In genomic region chr3:48989126-48989795, GRCh38 we compare ENCODE assay signal across 7 cellular contexts. TPM values are rescaled to one million over a fixed set of nuclear protein-coding genes. Genes with fewer than 3 reads are reported as not detected.
A peak's percentile ranks its signal among the peaks of the same experiment; 100 is the strongest.
DNase-seq lines count a peak whose midpoint lies in the region; ATAC-seq and TF ChIP-seq lines count a peak whose summit lies in the region.

No MANE protein-coding gene starts in this region.

- TF ChIP-seq POLR2A in esophagus muscularis mucosa (IDR thresholded peaks at IDR 0.05; ENCODE audit: low read depth), result no peak

- no peak for TF ChIP-seq CTCF in esophagus muscularis mucosa (IDR thresholded peaks at IDR 0.05)

- DNase-seq in RPMI8226, result peak; percentile 18
- DNase-seq in esophagus muscularis mucosa (ENCODE audit: extremely low spot score), result no peak
- DNase-seq in sciatic nerve (ENCODE audit: low spot score), result no peak
- no peak for DNase-seq in kidney tubule cell (ENCODE audit: low spot score)
- no peak for DNase-seq in GF-D8 (lab: John Stamatoyannopoulos, UW)
- DNase-seq in C1 segment of cervical spinal cord (lab: John Stamatoyannopoulos, UW), result no peak

- H3K36me3 ChIP-seq in esophagus muscularis mucosa, result peaks cover 0 to 34% (median 30%) of the 10 kb centered on the region in 4 donors

- intact Hi-C loops in esophagus muscularis mucosa (cut with DNase I), result no loop called here
- intact Hi-C loops in sciatic nerve (cut with DNase I), result no loop called here

- WGBS in esophagus muscularis mucosa, result 5% methylated on average over 9 of the region's 21 CpGs

- H3K27ac ChIP-seq in esophagus muscularis mucosa (replicated peaks in 1 of 4), result peak overlapping the region; percentile 94 to 97 (median 94)

- ATAC-seq in GM21390 (IDR thresholded peaks at IDR 0.05; ENCODE audit: unreplicated experiment), result peak; percentile 3
- ATAC-seq in sciatic nerve, result peak; percentile 6

- H3K4me3 ChIP-seq in esophagus muscularis mucosa, result peak overlapping the region; percentile 85 to 98 (median 95)

- H3K27me3 ChIP-seq in esophagus muscularis mucosa, result no peaks in the 10 kb centered on the region

- no peak for TF ChIP-seq EP300 in esophagus muscularis mucosa (IDR thresholded peaks at IDR 0.05)

- H3K9me3 ChIP-seq in esophagus muscularis mucosa, result no peaks in the 10 kb centered on the region

- peaks cover 29 to 44% (median 41%) of the 10 kb centered on the region in 4 donors for H3K4me1 ChIP-seq in esophagus muscularis mucosa

RNA-seq across cellular contexts. Expression of gene P4HTM, which starts 0.8 kb away (rescaled TPM):
- total RNA-seq in esophagus muscularis mucosa, result 10 to 100 TPM; 25.3 to 46.4 (median 35.2) TPM
- 40.1 TPM for total RNA-seq in sciatic nerve

RNA-seq across cellular contexts. Expression of gene WDR6, which starts 17.9 kb away (rescaled TPM):
- total RNA-seq in esophagus muscularis mucosa (100 to 1,000 TPM in 1 of 4 donors, 10 to 100 TPM in 3; 77.2 to 101 (median 89.0) TPM), sciatic nerve (149 TPM)

RNA-seq across cellular contexts. Expression of gene DALRD3, which starts 29.1 kb away (rescaled TPM):
- total RNA-seq in esophagus muscularis mucosa, result 10 to 100 TPM; 12.4 to 31.5 (median 20.1) TPM
- total RNA-seq in sciatic nerve, result 18.7 TPM

RNA-seq across cellular contexts. Expression of gene NDUFAF3, which starts 32.7 kb away (rescaled TPM):
- total RNA-seq in esophagus muscularis mucosa (100 to 1,000 TPM in 3 of 4 donors, 10 to 100 TPM in 1; 90.9 to 142 (median 116) TPM), sciatic nerve (75.1 TPM)

RNA-seq across cellular contexts. Expression of gene IMPDH2, which starts 39.9 kb away (rescaled TPM):
- total RNA-seq in esophagus muscularis mucosa, result 100 to 1,000 TPM in 3 of 4 donors, 10 to 100 TPM in 1; 71.0 to 174 (median 123) TPM
- 121 TPM for total RNA-seq in sciatic nerve
